ENCODE assay signal across 23 cellular contexts in genomic region chr2:186423481-186423880, GRCh38.
"Had no signal": no experiment of that assay in that cellular context is flagged by ENCODE, and none has a peak within 500 bp of the region (broad histone marks: within the 10 kb centered on the region; RNA-seq: fewer than 3 reads in every experiment).

No MANE protein-coding gene starts in this region.

- H3K9me3 ChIP-seq: MG63, SK-N-SH had no signal

- DNase-seq: IMR-90, Karpas-422, KG1, MG63, NCI-H1105, NCI-H1417, NCI-H1436 treated with DMSO at 0.1 percent for 48 hours, NCI-H1694, NCI-H187 treated with DMSO at 0.1 percent for 48 hours, NCI-H2081 treated with DMSO at 0.1 percent for 48 hours, NCI-H2171, NCI-H226, NCI-H510A, NCI-H526, NCI-H82, PC-3, SHP77, SK-N-SH, SW 1271, T-cell had no signal

- H3K27ac ChIP-seq: RWPE1 had no signal

- H3K4me3 ChIP-seq: MG63 had no signal

- H3K36me3 ChIP-seq: MG63 had no signal

- ATAC-seq: HepG2, Panc1, PC-3, T-cell had no signal

- H3K27me3 ChIP-seq: MG63 had no signal
